In genomic region chr20:15603978-15604377, GRCh38 we compare ENCODE assay signal across 26 cellular contexts.
"Had no signal": no experiment of that assay in that cellular context is flagged by ENCODE, and none has a peak within 500 bp of the region (broad histone marks: within the 10 kb centered on the region; RNA-seq: fewer than 3 reads in every experiment).

No MANE protein-coding gene starts in this region.

- DNase-seq: activated CD4-positive, alpha-beta T cell treated with anti-CD3 and anti-CD28 coated beads for 1 hour; activated CD4-positive, alpha-beta T cell treated with anti-CD3 and anti-CD28 coated beads for 48 hours; activated CD4-positive, CD25-positive, alpha-beta regulatory T cell; activated CD8-positive, alpha-beta T cell treated with anti-CD3 and anti-CD28 coated beads for 36 hours; activated effector memory CD4-positive, alpha-beta T cell treated with Interleukin-2 at 50 U/mL for 16 hours; activated naive CD4-positive, alpha-beta T cell treated with anti-CD3 and anti-CD28 coated beads, Interleukin-2, amount 10 ng/mL, durations not matched to agents 7 days and 5 days; activated T-cell treated with anti-CD3 and anti-CD28 coated beads, Interleukin-2, amount 50 U/mL, for 4 hours; amniotic stem cell; aorta; brain microvascular endothelial cell; central memory CD4-positive, alpha-beta T cell; NCI-H1105; NCI-H1417 treated with DMSO at 0.1 percent for 48 hours; NCI-H1694; NCI-H1930; NCI-H2081 treated with DMSO at 0.1 percent for 48 hours; NCI-H345; NCI-H524 treated with DMSO at 0.1 percent for 48 hours; NK-92 treated with Interleukin-12 subunit alpha and Interleukin-12 subunit beta, amount 100 ng/mL, for 24 hours; Right ventricle myocardium superior; SW 1271; T-helper 1 cell; T-helper 2 cell; T-helper 9 cell; WERI-Rb-1 had no signal

- H3K27ac ChIP-seq: brain microvascular endothelial cell, WERI-Rb-1 had no signal

- H3K27me3 ChIP-seq: brain microvascular endothelial cell had no signal

- ATAC-seq: activated CD8-positive, alpha-beta T cell treated with anti-CD3 and anti-CD28 coated beads for 36 hours; activated T-cell treated with anti-CD3 and anti-CD28 coated beads, Interleukin-2, amount 50 U/mL, for 4 hours; K562 had no signal

- H3K36me3 ChIP-seq: brain microvascular endothelial cell, WERI-Rb-1 had no signal

- H3K4me3 ChIP-seq: K562 had no signal
